Comparison of ENCODE assay signal across 4 cellular contexts in the genomic region with DNA sequence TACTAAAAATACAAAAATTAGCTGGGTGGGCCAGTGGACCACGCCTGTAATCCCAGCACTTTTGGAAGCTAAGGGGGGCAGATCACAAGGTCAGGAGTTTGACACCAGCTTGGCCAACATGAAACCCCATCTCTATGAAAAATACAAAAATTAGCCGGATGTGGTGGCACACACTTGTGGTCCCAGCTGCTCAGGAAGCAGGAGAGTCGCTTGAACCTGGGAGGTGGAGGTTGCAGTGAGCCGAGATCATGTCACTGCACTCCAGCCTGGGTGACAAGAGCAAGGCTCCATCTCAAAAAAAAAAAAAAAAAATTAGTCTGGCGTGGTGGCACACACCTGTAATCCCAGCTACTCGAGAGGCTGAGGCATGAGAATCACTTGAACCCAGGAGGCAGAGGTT. TPM values are rescaled to one million over a fixed set of nuclear protein-coding genes. Genes with fewer than 3 reads are reported as not detected.
"Had no signal": no experiment of that assay in that cellular context is flagged by ENCODE, and none has a peak within 500 bp of the region (broad histone marks: within the 10 kb centered on the region; RNA-seq: fewer than 3 reads in every experiment).

No MANE protein-coding gene starts in this region.

RNA-seq across cellular contexts. Expression of a gene that starts 44.6 kb away (rescaled TPM):
- total RNA-seq: LHCN-M2, M059J, MCF 10A, NCI-H460 had no signal
